17 cellular contexts compared by ENCODE assay signal in genomic region chr15:71444032-71444810, GRCh38.
DNase-seq lines count a peak whose midpoint lies in the region; ATAC-seq and TF ChIP-seq lines count a peak whose summit lies in the region.
"Had no signal": no experiment of that assay in that cellular context is flagged by ENCODE, and none has a peak within 500 bp of the region (broad histone marks: within the 10 kb centered on the region; RNA-seq: fewer than 3 reads in every experiment).

No MANE protein-coding gene starts in this region.

- H3K36me3 ChIP-seq in IMR-90 (ENCODE audit: control insufficient read depth, insufficient read depth, low read length): peaks cover 1% of the 10 kb centered on the region; the same call in 1 of the 2 replicates
- no peaks in the 10 kb centered on the region for H3K36me3 ChIP-seq in lower lobe of right lung
- no peaks in the 10 kb centered on the region for H3K36me3 ChIP-seq in SK-N-SH (replicated peaks in 1 of 2; ENCODE audit: control insufficient read depth in 1 of 2, insufficient read depth in 2 of 2, low read length in 1 of 2)
- H3K36me3 ChIP-seq: BLaER1, SJCRH30 had no signal

- no peak overlapping the region for H3K27ac Mint-ChIP-seq in nephron progenitor cell
- H3K27ac Mint-ChIP-seq in activated T-helper 2 cell treated with anti-CD3 and anti-CD28 coated beads, Interferon-gamma antibody, Interleukin-2, Interleukin-4, amounts not matched to agents 10 μg/mL and 5 μg/mL and 100 μg/mL, durations not matched to agents 14 hours and 24 hours and 36 hours: no peak overlapping the region
- H3K27ac Mint-ChIP-seq: CD4-positive, alpha-beta T cell; IgD-negative memory B cell had no signal

- 85% methylated on average over 4 of the region's 7 CpGs; no CpG with 5 or more reads in 1 of the 2 experiments for WGBS in IMR-90 (ENCODE audit: extremely low coverage in 2 of 2, insufficient read length in 1 of 2), 2 experiments
- WGBS in SK-N-SH (ENCODE audit: low lambda C conversion rate): 81% methylated on average over 7 of the region's 7 CpGs

- no peak overlapping the region; the same call in 1 of the 2 replicates for H2AK5ac ChIP-seq in IMR-90 (ENCODE audit: low read depth, low read length)

- TF ChIP-seq EP300 in SK-N-SH (IDR thresholded peaks at IDR 0.05; ENCODE audit: borderline replicate concordance in 1 of 2, low read depth in 1 of 2, low read length in 1 of 2): no peak

- 0 out of 2 replicates have a peak overlapping the region, but pooled peaks have one; percentile 47 for H3K14ac ChIP-seq in IMR-90 (replicated peaks; ENCODE audit: low read depth, low read length)

- H3K79me2 ChIP-seq in SK-N-SH (ENCODE audit: insufficient read depth): no peaks in the 10 kb centered on the region

- no TSS peak for BruUV-seq in IMR-90 (replicated peaks; lab: Mats Ljungman, UMichigan)

- H3K4me3 ChIP-seq in IMR-90 (ENCODE audit: insufficient read depth, low read depth, low read length) (no peak overlapping the region), lower lobe of right lung (no peak overlapping the region), SK-N-SH (ENCODE audit: low read depth in 2 of 2, low read length in 1 of 2) (no peak overlapping the region)
- H3K4me3 ChIP-seq: BLaER1, GM23248, SJCRH30 had no signal

- H3K9me3 ChIP-seq in IMR-90 (ENCODE audit: control insufficient read depth, insufficient read depth, low read length) (no peaks in the 10 kb centered on the region), lower lobe of right lung (no peaks in the 10 kb centered on the region), SK-N-SH (no peaks in the 10 kb centered on the region)
- H3K9me3 ChIP-seq: BLaER1, SJCRH30 had no signal

- H3K23ac ChIP-seq in IMR-90 (ENCODE audit: low read depth, low read length): 0 out of 2 replicates have a peak overlapping the region, but pooled peaks have one; percentile 18

- no peaks in the 10 kb centered on the region for H3K9me3 Mint-ChIP-seq in nephron progenitor cell
- H3K9me3 Mint-ChIP-seq in activated T-helper 2 cell treated with anti-CD3 and anti-CD28 coated beads, Interferon-gamma antibody, Interleukin-2, Interleukin-4, amounts not matched to agents 10 μg/mL and 5 μg/mL and 100 μg/mL, durations not matched to agents 14 hours and 24 hours and 36 hours: no peaks in the 10 kb centered on the region
- H3K9me3 Mint-ChIP-seq: CD4-positive, alpha-beta T cell; H9; IgD-negative memory B cell had no signal

- H3K27me3 ChIP-seq in IMR-90 (ENCODE audit: control insufficient read depth, insufficient read depth, low read length) (no peaks in the 10 kb centered on the region), lower lobe of right lung (ENCODE audit: low read depth) (no peaks in the 10 kb centered on the region), SK-N-SH (ENCODE audit: insufficient read depth) (no peaks in the 10 kb centered on the region)
- H3K27me3 ChIP-seq: BLaER1, SJCRH30 had no signal

- H2BK120ac ChIP-seq in IMR-90 (ENCODE audit: low read depth, low read length): no peak overlapping the region

- no peak overlapping the region for H2BK5ac ChIP-seq in IMR-90 (ENCODE audit: low read depth, low read length, poor library complexity, severe bottlenecking)

- no peak for ATAC-seq in IMR-90 (ENCODE audit: low read depth)
- ATAC-seq in lower lobe of right lung: no peak
- ATAC-seq in HG03432 (IDR thresholded peaks at IDR 0.05; ENCODE audit: unreplicated experiment): no peak

- peaks cover 6 to 10% of the 10 kb centered on the region in 2 experiments; a peak in 1 of 4 replicates for H3K79me1 ChIP-seq in IMR-90 (ENCODE audit: low read depth in 1 of 2, low read length in 2 of 2)

- no peaks in the 10 kb centered on the region for H3K9me2 ChIP-seq in SK-N-SH

- peaks cover 19% of the 10 kb centered on the region for H3K4me1 Mint-ChIP-seq in nephron progenitor cell
- H3K4me1 Mint-ChIP-seq in activated T-helper 2 cell treated with anti-CD3 and anti-CD28 coated beads, Interferon-gamma antibody, Interleukin-2, Interleukin-4, amounts not matched to agents 10 μg/mL and 5 μg/mL and 100 μg/mL, durations not matched to agents 14 hours and 24 hours and 36 hours (ENCODE audit: low read depth): no peaks in the 10 kb centered on the region

- H3K4me2 ChIP-seq in IMR-90 (ENCODE audit: low read depth, low read length): no peak overlapping the region
- H3K4me2 ChIP-seq in SK-N-SH: no peak overlapping the region; the same call in 1 of the 2 replicates

- no peak overlapping the region for H3K4me3 Mint-ChIP-seq in nephron progenitor cell
- H3K4me3 Mint-ChIP-seq in activated T-helper 2 cell treated with anti-CD3 and anti-CD28 coated beads, Interferon-gamma antibody, Interleukin-2, Interleukin-4, amounts not matched to agents 10 μg/mL and 5 μg/mL and 100 μg/mL, durations not matched to agents 14 hours and 24 hours and 36 hours (ENCODE audit: low read depth): no peak overlapping the region
- H3K4me3 Mint-ChIP-seq: CD4-positive, alpha-beta T cell; H9; IgD-negative memory B cell had no signal

- dilution Hi-C loops in IMR-90 (cut with HindIII; ENCODE audit: low sequenced_read_pairs, unreplicated experiment): no loop called here

- no peak overlapping the region for H3K56ac ChIP-seq in IMR-90 (ENCODE audit: extremely low read depth, insufficient read depth, low read length)

- H3F3A ChIP-seq in SK-N-SH (replicated peaks; ENCODE audit: insufficient read depth): peaks cover 17% of the 10 kb centered on the region

- H4K5ac ChIP-seq in IMR-90 (ENCODE audit: low read depth, low read length): no peak overlapping the region

- H3K27ac ChIP-seq in IMR-90 (ENCODE audit: insufficient read depth, low read length): no peak overlapping the region
- peak overlapping the region; percentile 72; the same call in 1 of the 2 replicates for H3K27ac ChIP-seq in RWPE1
- peak overlapping the region; percentile 97 for H3K27ac ChIP-seq in epithelial cell of prostate
- H3K27ac ChIP-seq in lower lobe of right lung: peak overlapping the region; percentile 44
- peak overlapping the region in 1 of 2 experiments; percentile 28; a peak in 1 of 4 replicates for H3K27ac ChIP-seq in SK-N-SH (ENCODE audit: low read depth in 2 of 2, low read length in 1 of 2)
- H3K27ac ChIP-seq: BLaER1, GM23248, SJCRH30 had no signal

- POLR2A ChIA-PET in IMR-90 (lab: Charles Lee; ENCODE audit: unreplicated experiment): no interaction called here
- POLR2A ChIA-PET in RWPE1 (lab: Yijun Ruan, JAX; ENCODE audit: low non-redundant PET): interaction anchor here (0.6 kb wide), 1 partner anchor 265 kb away, joined by 3 read pairs; no protein-coding TSS in a partner anchor
- POLR2A ChIA-PET in SK-N-SH (lab: Yijun Ruan, JAX): no interaction called here

- H3K9me1 ChIP-seq in IMR-90 (ENCODE audit: insufficient read depth, low read length): peaks cover 10% of the 10 kb centered on the region

- no peak for TF ChIP-seq POLR2A in IMR-90 (IDR thresholded peaks at IDR 0.05; ENCODE audit: low read depth, low read length)

- H3K4me1 ChIP-seq in IMR-90 (ENCODE audit: control insufficient read depth, insufficient read depth, low read length) (peaks cover 17% of the 10 kb centered on the region), lower lobe of right lung (peaks cover 38% of the 10 kb centered on the region), SK-N-SH (ENCODE audit: control insufficient read depth in 1 of 2, insufficient read depth in 2 of 2, low read depth in 1 of 2, low read length in 1 of 2) (peaks cover 0 to 27% of the 10 kb centered on the region in 2 experiments; a peak in 3 of 4 replicates)

- no peak overlapping the region for H3K18ac ChIP-seq in IMR-90 (ENCODE audit: low read depth, low read length)

- DNase-seq in IMR-90 (no peak), RWPE1 (ENCODE audit: low spot score) (no peak), epithelial cell of prostate (ENCODE audit: low read depth, low spot score) (no peak), lower lobe of right lung (no peak), SK-N-SH (no peak), nephron progenitor cell (no peak)
- no peak for DNase-seq in activated T-helper 2 cell treated with anti-CD3 and anti-CD28 coated beads, Interferon-gamma antibody, Interleukin-2, Interleukin-4, amounts not matched to agents 10 μg/mL and 5 μg/mL and 100 μg/mL, durations not matched to agents 14 hours and 24 hours and 36 hours (ENCODE audit: low spot score)
- DNase-seq: DMS79, NCI-H1417 treated with DMSO at 0.1 percent for 48 hours, NCI-H187 treated with DMSO at 0.1 percent for 48 hours had no signal

- in situ Hi-C loops in IMR-90 (cut with MboI; ENCODE audit: low sequenced_read_pairs): loop anchor here (5.0 kb wide), 2 partner anchors 332 to 467 kb away; no protein-coding TSS in a partner anchor

- peaks cover 3% of the 10 kb centered on the region for H3K27me3 Mint-ChIP-seq in nephron progenitor cell (ENCODE audit: low read depth, poor library complexity)
- H3K27me3 Mint-ChIP-seq in activated T-helper 2 cell treated with anti-CD3 and anti-CD28 coated beads, Interferon-gamma antibody, Interleukin-2, Interleukin-4, amounts not matched to agents 10 μg/mL and 5 μg/mL and 100 μg/mL, durations not matched to agents 14 hours and 24 hours and 36 hours (ENCODE audit: low read depth): peaks cover 8% of the 10 kb centered on the region

- H4K91ac ChIP-seq in IMR-90 (ENCODE audit: insufficient read depth, low read depth, low read length): no peak overlapping the region

- H2BK15ac ChIP-seq in IMR-90 (ENCODE audit: low read depth, low read length): no peak overlapping the region

- peak overlapping the region; percentile 22; the same call in 1 of the 2 replicates for H2BK20ac ChIP-seq in IMR-90 (ENCODE audit: low read depth, low read length)

- intact Hi-C loops in IMR-90 (cut with micrococcal nuclease): loop anchor here (5.0 kb wide), 1 partner anchor 142 kb away; no protein-coding TSS in a partner anchor
- intact Hi-C loops in lower lobe of right lung (cut with DNase I): loop anchor here (5.0 to 10.0 kb wide), 2 partner anchors 57 to 329 kb away; partner anchors contain the start of gene THSD4
- intact Hi-C loops in activated T-helper 2 cell treated with anti-CD3 and anti-CD28 coated beads, Interferon-gamma antibody, Interleukin-2, Interleukin-4, amounts not matched to agents 10 μg/mL and 5 μg/mL and 100 μg/mL, durations not matched to agents 14 hours and 24 hours and 36 hours (cut with micrococcal nuclease): loop anchor here (10.0 kb wide), 2 partner anchors 291 to 469 kb away; no protein-coding TSS in a partner anchor

- H4K8ac ChIP-seq in IMR-90 (ENCODE audit: low read depth in 2 of 2, low read length in 2 of 2): no peak overlapping the region

- no peaks in the 10 kb centered on the region for H3K36me3 Mint-ChIP-seq in nephron progenitor cell (ENCODE audit: low read depth)
- H3K36me3 Mint-ChIP-seq in activated T-helper 2 cell treated with anti-CD3 and anti-CD28 coated beads, Interferon-gamma antibody, Interleukin-2, Interleukin-4, amounts not matched to agents 10 μg/mL and 5 μg/mL and 100 μg/mL, durations not matched to agents 14 hours and 24 hours and 36 hours (ENCODE audit: low read depth): no peaks in the 10 kb centered on the region
- H3K36me3 Mint-ChIP-seq: IgD-negative memory B cell had no signal

- TF ChIP-seq RAD21 in IMR-90 (IDR thresholded peaks at IDR 0.05; ENCODE audit: low read length): no peak
- TF ChIP-seq RAD21 in SK-N-SH (IDR thresholded peaks at IDR 0.05; ENCODE audit: low read length): no peak

- H2AFZ ChIP-seq in IMR-90 (replicated peaks; ENCODE audit: low read length, poor library complexity) (no peak overlapping the region), SK-N-SH (ENCODE audit: low read depth) (no peak overlapping the region)
- H2AFZ ChIP-seq: GM23248 had no signal

- H3K9ac ChIP-seq in IMR-90 (ENCODE audit: low read depth, low read length) (no peak overlapping the region), SK-N-SH (no peak overlapping the region)
- H3K9ac ChIP-seq: BLaER1, GM23248 had no signal

- no peak overlapping the region for H2AK9ac ChIP-seq in IMR-90 (replicated peaks; ENCODE audit: low read depth, low read length, poor library complexity)

- H4K20me1 ChIP-seq in IMR-90 (ENCODE audit: insufficient read depth, low read length) (peaks cover 9% of the 10 kb centered on the region; the same call in 1 of the 2 replicates), SK-N-SH (ENCODE audit: insufficient read depth) (no peaks in the 10 kb centered on the region)
- H4K20me1 ChIP-seq: BLaER1 had no signal

- no peak overlapping the region for H3K4ac ChIP-seq in IMR-90 (ENCODE audit: low read depth, low read length)

- CTCF ChIA-PET in IMR-90 (lab: Yijun Ruan, JAX) (interaction anchor here (0.6 to 1.3 kb wide), 11 partner anchors 11 to 507 kb away, joined by 3 to 5 read pairs (median 3); no protein-coding TSS in a partner anchor), RWPE1 (lab: Yijun Ruan, JAX) (interaction anchor here (0.6 to 1.7 kb wide), 11 partner anchors 53 to 553 kb away, joined by 3 to 7 read pairs (median 3); partner anchors contain the start of gene THSD4), SK-N-SH (lab: Yijun Ruan, JAX) (interaction anchor here (0.6 to 3.6 kb wide), 50 partner anchors 8 to 712 kb away, joined by 3 to 69 read pairs (median 4); partner anchors contain the start of genes LRRC49 and THSD4)

- TF ChIP-seq CTCF in IMR-90 (conservative IDR thresholded peaks at IDR 0.05; ENCODE audit: low read depth, low read length) (no peak), RWPE1 (conservative IDR thresholded peaks at IDR 0.05; ENCODE audit: low read depth) (no peak), lower lobe of right lung (IDR thresholded peaks at IDR 0.05) (no peak), SK-N-SH (IDR thresholded peaks at IDR 0.05) (no peak), nephron progenitor cell (IDR thresholded peaks at IDR 0.05) (no peak)
